8 cellular contexts compared by ENCODE assay signal in the genomic region with DNA sequence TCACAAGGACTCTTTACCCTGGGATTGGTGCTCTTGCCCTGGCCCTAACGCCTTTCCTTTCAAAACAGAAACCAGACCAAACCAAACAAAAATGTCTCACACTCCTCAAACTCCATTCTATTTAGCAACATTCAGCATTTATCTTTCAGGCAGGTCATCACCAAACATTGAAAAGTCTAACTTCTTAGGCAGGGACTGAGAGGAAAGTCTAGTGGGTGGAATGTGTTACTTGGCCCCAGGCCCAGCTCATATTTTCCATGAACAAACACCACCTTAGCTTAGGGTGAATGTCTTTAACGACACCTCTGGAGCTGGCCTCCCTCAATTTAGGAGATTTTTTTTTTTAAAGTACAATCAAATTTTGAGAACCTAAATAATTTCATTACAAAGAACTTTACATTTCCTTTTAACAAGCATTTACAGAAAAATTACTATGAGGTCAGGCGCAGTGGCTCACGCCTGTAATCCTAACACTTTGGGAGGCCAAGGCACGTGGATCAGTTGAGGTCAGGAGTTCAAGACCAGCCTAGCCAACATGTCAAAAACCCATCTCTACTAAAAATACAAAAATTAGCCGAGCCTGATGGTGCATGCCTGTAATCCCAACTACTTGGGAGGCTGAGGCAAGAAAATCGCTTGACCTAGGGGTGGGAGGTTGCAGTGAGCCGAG. TPM values are rescaled to one million over a fixed set of nuclear protein-coding genes. Genes with fewer than 3 reads are reported as not detected.
DNase-seq lines count a peak whose midpoint lies in the region; ATAC-seq, FAIRE-seq and TF ChIP-seq lines count a peak whose summit lies in the region.

No MANE protein-coding gene starts in this region.

- no peak overlapping the region for H3K4me3 ChIP-seq in heart left ventricle
- peak overlapping the region in 2 of 3 experiments; percentile 25 to 32; a peak in 2 of 6 replicates for H3K4me3 ChIP-seq in HepG2 (replicated peaks in 1 of 3; ENCODE audit: insufficient read depth in 1 of 3, low read depth in 2 of 3, low read length in 3 of 3)
- H3K4me3 ChIP-seq in upper lobe of left lung = no peak overlapping the region
- no peak overlapping the region for H3K4me3 ChIP-seq in Peyer's patch

- H3K27ac ChIP-seq in heart left ventricle (no peak overlapping the region), HepG2 (ENCODE audit: extremely low read length, insufficient read depth, low read length) (peak overlapping the region; percentile 62), upper lobe of left lung (peak overlapping the region in 1 of 4 donors; percentile 35), Peyer's patch (no peak overlapping the region)

- intact Hi-C loops in heart left ventricle (cut with DNase I) = no loop called here
- intact Hi-C loops in Right ventricle myocardium inferior (cut with DNase I) = no loop called here
- intact Hi-C loops in HepG2 (cut with micrococcal nuclease; ENCODE audit: unreplicated experiment) = loop anchor here (10.0 kb wide), 1 partner anchor 52 kb away; no protein-coding TSS in a partner anchor

- ATAC-seq in heart left ventricle = peak in 3 of 4 donors; percentile 55 to 69 (median 58)
- ATAC-seq in Right ventricle myocardium inferior = no peak
- peak; percentile 95 for ATAC-seq in activated naive CD8-positive, alpha-beta T cell treated with anti-CD3 and anti-CD28 coated beads, Interleukin-2, amount 50 U/mL, for 24 hours
- ATAC-seq in HepG2 = peak; percentile 97
- ATAC-seq in upper lobe of left lung (ENCODE audit: low FRiP score in 2 of 2) = peak; percentile 61 to 85
- ATAC-seq in GM21717 (IDR thresholded peaks at IDR 0.05; ENCODE audit: unreplicated experiment) = no peak

- CTCF ChIA-PET in HepG2 (lab: Yijun Ruan, JAX; ENCODE audit: low intra/inter-chr PET ratio, low total read pairs) = interaction anchor here (0.7 kb wide), 1 partner anchor 11 kb away, joined by 3 read pairs; a partner anchor contains a TSS

- DNase-seq in heart left ventricle (peak in 3 of 5 donors; percentile 18 to 33 (median 29)), Right ventricle myocardium inferior (ENCODE audit: missing footprints) (no peak), HepG2 (ENCODE audit: low spot score) (peak; percentile 93), upper lobe of left lung (peak in 1 of 2 donors; percentile 73), Peyer's patch (no peak)
- DNase-seq in activated naive CD8-positive, alpha-beta T cell treated with anti-CD3 and anti-CD28 coated beads, Interleukin-2, amount 50 U/mL, for 24 hours = peak; percentile 53
- no peak for DNase-seq in NK-92 treated with Interleukin-12 subunit alpha and Interleukin-12 subunit beta, amount 100 ng/mL, for 24 hours (lab: John Stamatoyannopoulos, UW)

- H3K27me3 ChIP-seq in heart left ventricle (no peaks in the 10 kb centered on the region), HepG2 (ENCODE audit: control insufficient read depth in 1 of 2, insufficient read depth in 2 of 2, low read length in 2 of 2) (no peaks in the 10 kb centered on the region; a peak in 1 of 5 replicates), upper lobe of left lung (no peaks in the 10 kb centered on the region), Peyer's patch (no peaks in the 10 kb centered on the region)

- H3K4me2 ChIP-seq in HepG2 (ENCODE audit: low read depth, low read length) = peak overlapping the region; percentile 48

- 0 out of 2 replicates have a peak, but pooled peaks have one; percentile 18 for TF ChIP-seq RAD21 in HepG2 (CRISPR knock-in tag; IDR thresholded peaks at IDR 0.05)

- TF ChIP-seq EP300 in HepG2 (IDR thresholded peaks at IDR 0.05; ENCODE audit: low read depth in 2 of 2, low read length in 2 of 2) = peak in 1 of 2 experiments; percentile 65; a peak in 2 of 4 replicates
- TF ChIP-seq EP300 in HepG2 (CRISPR knock-in tag; IDR thresholded peaks at IDR 0.05; ENCODE audit: borderline replicate concordance) = no peak
- TF ChIP-seq EP300 in upper lobe of left lung (IDR thresholded peaks at IDR 0.05) = no peak

- FAIRE-seq in HepG2 (lab: Jason Lieb, UNC) = peak; percentile 99

- in situ Hi-C loops in HepG2 (cut with HindIII; ENCODE audit: extremely low pct_ligation_motif_present, low pct_unique_long_range_greater_than_20kb) = no loop called here

- peak overlapping the region; percentile 34 for H3K4me3 Mint-ChIP-seq in activated naive CD8-positive, alpha-beta T cell treated with anti-CD3 and anti-CD28 coated beads, Interleukin-2, amount 50 U/mL, for 24 hours

- H3K4me1 Mint-ChIP-seq in activated naive CD8-positive, alpha-beta T cell treated with anti-CD3 and anti-CD28 coated beads, Interleukin-2, amount 50 U/mL, for 24 hours = peaks cover 20% of the 10 kb centered on the region

- H3K4me1 ChIP-seq in heart left ventricle (peaks cover 0 to 8% (median 0%) of the 10 kb centered on the region in 12 donors), HepG2 (ENCODE audit: insufficient read depth, low read length) (peaks cover 28% of the 10 kb centered on the region), upper lobe of left lung (peaks cover 0 to 4% (median 3%) of the 10 kb centered on the region in 4 donors), Peyer's patch (no peaks in the 10 kb centered on the region)

- peaks cover 2% of the 10 kb centered on the region for H3K27me3 Mint-ChIP-seq in activated naive CD8-positive, alpha-beta T cell treated with anti-CD3 and anti-CD28 coated beads, Interleukin-2, amount 50 U/mL, for 24 hours

- H3K36me3 ChIP-seq in heart left ventricle (no peaks in the 10 kb centered on the region), HepG2 (replicated peaks in 1 of 2; ENCODE audit: control insufficient read depth in 1 of 2, insufficient read depth in 2 of 2, low read length in 2 of 2) (no peaks in the 10 kb centered on the region), upper lobe of left lung (no peaks in the 10 kb centered on the region), Peyer's patch (no peaks in the 10 kb centered on the region)

- POLR2A ChIA-PET in HepG2 (lab: Yijun Ruan, JAX) = interaction anchor here (0.9 to 1.8 kb wide), 3 partner anchors 10 to 519 kb away, joined by 3 to 17 read pairs (median 6); a partner anchor contains a TSS

- no peak for TF ChIP-seq POLR2A in heart left ventricle (IDR thresholded peaks at IDR 0.05)
- TF ChIP-seq POLR2A in HepG2 (IDR thresholded peaks at IDR 0.05; ENCODE audit: insufficient read depth in 1 of 2, low read depth in 2 of 2, low read length in 2 of 2) = no peak
- TF ChIP-seq POLR2A in upper lobe of left lung (IDR thresholded peaks at IDR 0.05) = no peak
- TF ChIP-seq POLR2A in Peyer's patch (IDR thresholded peaks at IDR 0.05) = no peak

- WGBS in heart left ventricle, 4 donors = 71 to 77% (median 76%) methylated on average over 8 of the region's 8 CpGs
- 9% methylated on average over 8 of the region's 8 CpGs for WGBS in HepG2 (ENCODE audit: low lambda C conversion rate)
- 65 to 66% methylated on average over 8 of the region's 8 CpGs for WGBS in upper lobe of left lung, 2 donors

- H4K20me1 ChIP-seq in HepG2 (ENCODE audit: insufficient read depth, low read length) = no peaks in the 10 kb centered on the region

- TF ChIP-seq CTCF in heart left ventricle (IDR thresholded peaks at IDR 0.05) (no peak), HepG2 (CRISPR knock-in tag; IDR thresholded peaks at IDR 0.05) (peak; percentile 25), upper lobe of left lung (IDR thresholded peaks at IDR 0.05) (no peak), Peyer's patch (IDR thresholded peaks at IDR 0.05) (no peak)

- H3K9me3 Mint-ChIP-seq in activated naive CD8-positive, alpha-beta T cell treated with anti-CD3 and anti-CD28 coated beads, Interleukin-2, amount 50 U/mL, for 24 hours = no peaks in the 10 kb centered on the region

- no peaks in the 10 kb centered on the region for H3K79me2 ChIP-seq in HepG2 (ENCODE audit: insufficient read depth, low read length)

- H2AFZ ChIP-seq in HepG2 (ENCODE audit: low read length) = no peak overlapping the region

- H3K36me3 Mint-ChIP-seq in activated naive CD8-positive, alpha-beta T cell treated with anti-CD3 and anti-CD28 coated beads, Interleukin-2, amount 50 U/mL, for 24 hours (ENCODE audit: low read depth) = no peaks in the 10 kb centered on the region

- no peaks in the 10 kb centered on the region for H3K9me3 ChIP-seq in heart left ventricle
- no peaks in the 10 kb centered on the region for H3K9me3 ChIP-seq in HepG2 (ENCODE audit: low read length)
- H3K9me3 ChIP-seq in upper lobe of left lung = no peaks in the 10 kb centered on the region
- H3K9me3 ChIP-seq in Peyer's patch = no peaks in the 10 kb centered on the region

- peak overlapping the region; percentile 90 for H3K27ac Mint-ChIP-seq in activated naive CD8-positive, alpha-beta T cell treated with anti-CD3 and anti-CD28 coated beads, Interleukin-2, amount 50 U/mL, for 24 hours

- no peak overlapping the region for H3K9ac ChIP-seq in HepG2 (ENCODE audit: insufficient read depth, low read depth, low read length)

- BruUV-seq in HepG2 (replicated peaks; lab: Mats Ljungman, UMichigan) = no TSS peak

RNA-seq across cellular contexts. Expression of a gene that starts 10.2 kb away (rescaled TPM):
- total RNA-seq in heart left ventricle (1 to 10 TPM; 3.5 to 6.8 (median 5.0) TPM), Right ventricle myocardium inferior (4.1 TPM), HepG2 (2016; rRNA removed; fragmentation: Illumina TruSeq; extraction: Trizol) (12.9 and 22.8 TPM in 2 replicates), upper lobe of left lung (10 to 100 TPM in 2 of 6 donors, 1 to 10 TPM in 4; 7.1 to 29.3 (median 9.1) TPM), Peyer's patch (10 to 100 TPM in 3 of 4 donors, 1 to 10 TPM in 1; 8.1 to 39.6 (median 10.2) TPM)
- polyA plus RNA-seq in heart left ventricle (1 to 10 TPM in 1 of 2 donors, under 1 TPM in 1; 0.57 to 1.7 TPM), HepG2 (2011; rRNA removed) (4.1 and 5.6 TPM in 2 replicates)
- total RNA-seq in HepG2 (2016; cell fraction: cytosol; rRNA removed; fragmentation: Illumina TruSeq; extraction: Trizol; ENCODE audit: low read depth) = 3.1 TPM in 2 replicates
- 11.9 and 22.9 TPM in 2 replicates for total RNA-seq in HepG2 (2016; cell fraction: insoluble cytoplasmic fraction; rRNA removed; fragmentation: Illumina TruSeq; extraction: Trizol)
- total RNA-seq in HepG2 (2016; cell fraction: membrane; rRNA removed; fragmentation: Illumina TruSeq; extraction: Trizol) = 6.3 and 7.0 TPM in 2 replicates
- total RNA-seq in HepG2 (2016; cell fraction: nucleus; rRNA removed; fragmentation: Illumina TruSeq; extraction: Trizol) = 15.9 and 18.7 TPM in 2 replicates
- 1.6 and 2.5 TPM in 2 replicates for polyA plus RNA-seq in HepG2 (2011; cell fraction: cytosol; rRNA removed)
- polyA plus RNA-seq in HepG2 (2011; cell fraction: nucleus; rRNA removed) = 3.7 and 5.2 TPM in 2 replicates
- polyA plus RNA-seq in HepG2 (2012) = 6.2 and 7.5 TPM in 2 replicates
- polyA plus RNA-seq in HepG2 (2016; cell fraction: cytosol; fragmentation: Illumina TruSeq; extraction: Trizol; ENCODE audit: low read depth) = 0.15 and 0.18 TPM in 2 replicates
- 7.0 and 8.1 TPM in 2 replicates for polyA plus RNA-seq in HepG2 (2016; cell fraction: insoluble cytoplasmic fraction; fragmentation: Illumina TruSeq; extraction: Trizol; ENCODE audit: low read depth)
- polyA plus RNA-seq in HepG2 (2016; cell fraction: membrane; fragmentation: Illumina TruSeq; extraction: Trizol; ENCODE audit: low read depth) = 0.54 and 0.70 TPM in 2 replicates
- polyA plus RNA-seq in HepG2 (2016; cell fraction: nucleus; fragmentation: Illumina TruSeq; extraction: Trizol; ENCODE audit: insufficient read depth, low read depth) = 10.3 and 11.2 TPM in 2 replicates
- 3.3 and 6.7 TPM in 2 replicates for polyA minus RNA-seq in HepG2 (2011; rRNA and poly(A)+ RNA removed; ENCODE audit: low replicate concordance)
- 11.8 and 15.6 TPM in 2 replicates for polyA minus RNA-seq in HepG2 (2011; cell fraction: cytosol; rRNA and poly(A)+ RNA removed)
- polyA minus RNA-seq in HepG2 (2011; cell fraction: nucleus; rRNA and poly(A)+ RNA removed) = 34.8 and 39.8 TPM in 2 replicates

Comparison
In these comparisons a context has a peak if more than half of its experiments do, and no peak if none do; other contexts are left out.
1. ATAC-seq: peak in heart left ventricle (3 of 4), activated naive CD8-positive, alpha-beta T cell treated with anti-CD3 and anti-CD28 coated beads, Interleukin-2, amount 50 U/mL, for 24 hours (single experiment), HepG2 (single experiment) and upper lobe of left lung (2 of 2); none in Right ventricle myocardium inferior (single experiment) and GM21717 (single experiment).
2. DNase-seq: peak in heart left ventricle (3 of 5), activated naive CD8-positive, alpha-beta T cell treated with anti-CD3 and anti-CD28 coated beads, Interleukin-2, amount 50 U/mL, for 24 hours (single experiment) and HepG2 (single experiment); none in Right ventricle myocardium inferior (single experiment), Peyer's patch (0 of 3) and NK-92 treated with Interleukin-12 subunit alpha and Interleukin-12 subunit beta, amount 100 ng/mL, for 24 hours (single experiment).
3. H3K4me3 ChIP-seq: peak in HepG2 (2 of 3); none in heart left ventricle (0 of 12), upper lobe of left lung (0 of 4) and Peyer's patch (0 of 4).